ENCODE assay signal across 17 cellular contexts in the genomic region with DNA sequence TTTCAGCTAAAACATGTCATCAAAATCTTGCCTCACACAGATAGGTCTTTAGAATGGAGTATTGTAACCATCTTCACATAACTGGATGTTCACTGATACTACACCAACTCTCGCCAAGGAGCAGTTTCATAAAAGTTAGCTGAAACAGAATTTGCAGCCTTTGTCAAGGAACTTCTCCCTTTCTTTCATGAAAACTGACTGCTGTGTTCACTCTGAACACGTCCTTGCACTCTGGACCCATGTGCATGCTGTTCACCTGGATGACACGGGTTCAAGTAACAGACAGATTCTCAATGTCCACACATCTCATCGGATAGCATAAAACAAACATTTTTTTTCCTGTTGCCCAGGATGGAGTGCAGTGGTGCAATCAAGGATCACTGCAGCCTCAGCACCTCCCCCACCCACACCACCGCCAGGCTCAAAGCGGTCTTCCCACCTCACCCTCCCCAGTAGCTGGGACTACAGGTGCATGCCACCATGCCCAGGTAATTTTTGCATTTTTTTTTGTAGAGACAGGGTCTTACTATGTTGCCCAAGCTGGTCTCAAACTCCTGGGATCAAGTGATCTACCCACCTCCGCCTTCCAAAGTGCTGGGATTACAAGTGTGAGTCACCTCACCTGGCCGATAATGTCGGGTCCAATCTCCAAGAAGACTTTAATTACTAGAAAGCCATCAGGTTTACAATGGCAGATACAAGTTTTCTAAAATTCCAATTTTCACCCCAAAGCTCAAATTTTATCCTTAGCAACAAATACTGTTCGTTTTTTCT. TPM values are rescaled to one million over a fixed set of nuclear protein-coding genes. Genes with fewer than 3 reads are reported as not detected.
DNase-seq lines count a peak whose midpoint lies in the region; ATAC-seq, FAIRE-seq and TF ChIP-seq lines count a peak whose summit lies in the region.
"Had no signal": no experiment of that assay in that cellular context is flagged by ENCODE, and none has a peak within 500 bp of the region (broad histone marks: within the 10 kb centered on the region; RNA-seq: fewer than 3 reads in every experiment).

No MANE protein-coding gene starts in this region.

- H2AFZ ChIP-seq in hepatocyte: no peak overlapping the region
- H2AFZ ChIP-seq in osteoblast (ENCODE audit: low read length): no peak overlapping the region

- DNase-seq in activated CD8-positive, alpha-beta memory T cell treated with anti-CD3 and anti-CD28 coated beads, Interleukin-2, amount 10 ng/mL, durations not matched to agents 7 days and 5 days: no peak
- DNase-seq in activated CD8-positive, alpha-beta memory T cell treated with anti-CD3 and anti-CD28 coated beads, Interleukin-2, amount 50 U/mL, for 4 hours: no peak
- DNase-seq in activated B cell treated with CpG ODN at 0.5 μM for 24 hours: no peak
- DNase-seq in hepatocyte (ENCODE audit: low spot score): no peak
- peak; percentile 67 for DNase-seq in small intestine
- DNase-seq in osteoblast (ENCODE audit: insufficient read length, low spot score, missing footprints): no peak
- DNase-seq in pons (ENCODE audit: low spot score): no peak
- DNase-seq: DND-41; left cardiac atrium; NCI-H446 treated with DMSO at 0.1 percent for 48 hours; stimulated activated CD4-positive, alpha-beta T cell treated with anti-CD3 and anti-CD28 coated beads, Interleukin-12 subunit alpha, Interleukin-12 subunit beta, amount 100 ng/mL, for 4 hours had no signal

- CTCF ChIA-PET in activated CD8-positive, alpha-beta memory T cell treated with anti-CD3 and anti-CD28 coated beads, Interleukin-2, amount 10 ng/mL, durations not matched to agents 7 days and 5 days (lab: Charles Lee): interaction anchor here (0.7 to 18.3 kb wide), 7 partner anchors 10 to 41 kb away, joined by 3 to 268 read pairs (median 3); a partner anchor contains a TSS
- CTCF ChIA-PET in activated B cell treated with CpG ODN at 0.5 μM for 24 hours (lab: Charles Lee): interaction anchor here (0.6 to 4.7 kb wide), 4 partner anchors 9 to 92 kb away, joined by 3 to 26 read pairs (median 4); no protein-coding TSS in a partner anchor

- no peak overlapping the region for H3K4me3 ChIP-seq in hepatocyte
- no peak overlapping the region for H3K4me3 ChIP-seq in small intestine (ENCODE audit: low read depth in 1 of 2, low read length in 2 of 2)
- H3K4me3 ChIP-seq in osteoblast (ENCODE audit: insufficient read depth, low read length): no peak overlapping the region
- H3K4me3 ChIP-seq: cardiac muscle cell had no signal

- H4K20me1 ChIP-seq in hepatocyte (ENCODE audit: insufficient read depth, poor library complexity, severe bottlenecking) (peaks cover 100% of the 10 kb centered on the region), osteoblast (ENCODE audit: insufficient read depth, low read length) (peaks cover 83% of the 10 kb centered on the region)

- H3K27ac ChIP-seq in hepatocyte (no peak overlapping the region), small intestine (ENCODE audit: low read depth in 1 of 2, low read length in 1 of 2) (no peak overlapping the region), osteoblast (ENCODE audit: low read depth, low read length) (no peak overlapping the region)
- H3K27ac ChIP-seq: cardiac muscle cell had no signal

- H3K4me2 ChIP-seq in hepatocyte (peak overlapping the region; percentile 42), osteoblast (ENCODE audit: insufficient read depth, low read length) (no peak overlapping the region)

- H3K79me2 ChIP-seq in hepatocyte (peaks cover 100% of the 10 kb centered on the region), osteoblast (ENCODE audit: insufficient read depth, low read length) (peaks cover 100% of the 10 kb centered on the region)

- no peaks in the 10 kb centered on the region for H3K27me3 ChIP-seq in hepatocyte
- no peaks in the 10 kb centered on the region for H3K27me3 ChIP-seq in small intestine (ENCODE audit: control insufficient read depth in 2 of 2, insufficient read depth in 2 of 2, low read length in 2 of 2)
- no peaks in the 10 kb centered on the region for H3K27me3 ChIP-seq in osteoblast (ENCODE audit: insufficient read depth, low read length)
- H3K27me3 ChIP-seq: cardiac muscle cell had no signal

- H3K36me3 ChIP-seq in hepatocyte (replicated peaks; ENCODE audit: insufficient read depth, low read depth) (no peaks in the 10 kb centered on the region), small intestine (ENCODE audit: control insufficient read depth in 2 of 2, insufficient read depth in 2 of 2, low read length in 2 of 2) (peaks cover 5 to 8% of the 10 kb centered on the region in 2 donors), osteoblast (ENCODE audit: insufficient read depth, low read length) (peaks cover 13% of the 10 kb centered on the region)

- peaks cover 22% of the 10 kb centered on the region for H3K36me3 Mint-ChIP-seq in activated CD8-positive, alpha-beta memory T cell treated with anti-CD3 and anti-CD28 coated beads, Interleukin-2, amount 10 ng/mL, durations not matched to agents 7 days and 5 days
- peaks cover 31% of the 10 kb centered on the region for H3K36me3 Mint-ChIP-seq in activated B cell treated with CpG ODN at 0.5 μM for 24 hours (ENCODE audit: low read depth)

- POLR2A ChIA-PET in activated B cell treated with CpG ODN at 0.5 μM for 24 hours (lab: Charles Lee): interaction anchor here (0.6 to 1.3 kb wide), 3 partner anchors 12 to 21 kb away, joined by 3 read pairs; no protein-coding TSS in a partner anchor

- H3K4me1 ChIP-seq in hepatocyte (ENCODE audit: insufficient read depth) (peaks cover 42% of the 10 kb centered on the region), small intestine (ENCODE audit: control insufficient read depth in 2 of 2, insufficient read depth in 1 of 2, low read depth in 1 of 2, low read length in 1 of 2) (peaks cover 15 to 19% of the 10 kb centered on the region in 2 donors), osteoblast (ENCODE audit: insufficient read depth, low read length) (peaks cover 13% of the 10 kb centered on the region)

- peak overlapping the region; percentile 93 for H3K27ac Mint-ChIP-seq in activated CD8-positive, alpha-beta memory T cell treated with anti-CD3 and anti-CD28 coated beads, Interleukin-2, amount 10 ng/mL, durations not matched to agents 7 days and 5 days
- H3K27ac Mint-ChIP-seq in activated B cell treated with CpG ODN at 0.5 μM for 24 hours: peak overlapping the region; percentile 19

- 75% methylated on average over 10 of the region's 10 CpGs for WGBS in hepatocyte (ENCODE audit: low lambda C conversion rate, missing lambda C conversion rate)
- 36 to 62% (median 53%) methylated on average over 10 of the region's 10 CpGs for WGBS in small intestine, 3 donors

- no peaks in the 10 kb centered on the region for H3K9me3 Mint-ChIP-seq in activated CD8-positive, alpha-beta memory T cell treated with anti-CD3 and anti-CD28 coated beads, Interleukin-2, amount 10 ng/mL, durations not matched to agents 7 days and 5 days (ENCODE audit: low read depth)
- no peaks in the 10 kb centered on the region for H3K9me3 Mint-ChIP-seq in activated B cell treated with CpG ODN at 0.5 μM for 24 hours

- intact Hi-C loops in activated B cell treated with CpG ODN at 0.5 μM for 24 hours (cut with micrococcal nuclease): no loop called here

- no peak for TF ChIP-seq CTCF in activated B cell treated with CpG ODN at 0.5 μM for 24 hours (IDR thresholded peaks at IDR 0.05)
- TF ChIP-seq CTCF in hepatocyte (IDR thresholded peaks at IDR 0.05; ENCODE audit: poor library complexity): no peak
- no peak for TF ChIP-seq CTCF in osteoblast (IDR thresholded peaks at IDR 0.05; ENCODE audit: extremely low read depth, low read depth, low read length)

- H3K9me3 ChIP-seq in hepatocyte (ENCODE audit: low read depth) (no peaks in the 10 kb centered on the region), small intestine (ENCODE audit: control insufficient read depth, low read depth) (no peaks in the 10 kb centered on the region), osteoblast (ENCODE audit: low read depth, low read length) (no peaks in the 10 kb centered on the region)

- no peaks in the 10 kb centered on the region for H3K9me2 ChIP-seq in hepatocyte (replicated peaks; ENCODE audit: insufficient read depth)

- H3K4me1 Mint-ChIP-seq in activated CD8-positive, alpha-beta memory T cell treated with anti-CD3 and anti-CD28 coated beads, Interleukin-2, amount 10 ng/mL, durations not matched to agents 7 days and 5 days: peaks cover 70% of the 10 kb centered on the region
- peaks cover 74% of the 10 kb centered on the region for H3K4me1 Mint-ChIP-seq in activated B cell treated with CpG ODN at 0.5 μM for 24 hours

- H3K27me3 Mint-ChIP-seq in activated CD8-positive, alpha-beta memory T cell treated with anti-CD3 and anti-CD28 coated beads, Interleukin-2, amount 10 ng/mL, durations not matched to agents 7 days and 5 days: no peaks in the 10 kb centered on the region
- no peaks in the 10 kb centered on the region for H3K27me3 Mint-ChIP-seq in activated B cell treated with CpG ODN at 0.5 μM for 24 hours

- no peak for ATAC-seq in activated CD8-positive, alpha-beta memory T cell treated with anti-CD3 and anti-CD28 coated beads, Interleukin-2, amount 10 ng/mL, durations not matched to agents 7 days and 5 days
- ATAC-seq in activated B cell treated with CpG ODN at 0.5 μM for 24 hours (ENCODE audit: low read depth) (no peak), GM19351 (IDR thresholded peaks at IDR 0.05; ENCODE audit: unreplicated experiment) (no peak)
- ATAC-seq: left cardiac atrium had no signal

- FAIRE-seq in small intestine (lab: Jason Lieb, UNC): no peak
- FAIRE-seq: H54, RCC 7860, TTC549 had no signal

- no peak overlapping the region for H3K4me3 Mint-ChIP-seq in activated CD8-positive, alpha-beta memory T cell treated with anti-CD3 and anti-CD28 coated beads, Interleukin-2, amount 10 ng/mL, durations not matched to agents 7 days and 5 days
- no peak overlapping the region for H3K4me3 Mint-ChIP-seq in activated B cell treated with CpG ODN at 0.5 μM for 24 hours

RNA-seq across cellular contexts. Expression of a gene that starts 9.4 kb away (rescaled TPM):
- total RNA-seq in activated CD8-positive, alpha-beta memory T cell treated with anti-CD3 and anti-CD28 coated beads, Interleukin-2, amount 10 ng/mL, durations not matched to agents 7 days and 5 days: 10 to 100 TPM; 64.6 to 87.0 TPM
- total RNA-seq in activated B cell treated with CpG ODN at 0.5 μM for 24 hours: 79.2 and 89.1 TPM in 2 replicates
- total RNA-seq in hepatocyte: 31.5 and 31.6 TPM in 2 replicates
- 23.7 and 26.5 TPM in 2 replicates for polyA plus RNA-seq in hepatocyte
- 10 to 100 TPM; 11.6 to 19.2 (median 12.3) TPM for polyA plus RNA-seq in small intestine
- 44.8 and 46.3 TPM in 2 replicates for total RNA-seq in osteoblast

RNA-seq across cellular contexts. Expression of a gene that starts 21.1 kb away (rescaled TPM):
- total RNA-seq in activated CD8-positive, alpha-beta memory T cell treated with anti-CD3 and anti-CD28 coated beads, Interleukin-2, amount 10 ng/mL, durations not matched to agents 7 days and 5 days: 10 to 100 TPM; 29.8 to 36.8 TPM
- total RNA-seq in activated B cell treated with CpG ODN at 0.5 μM for 24 hours: 40.9 and 43.1 TPM in 2 replicates
- 35.4 and 35.5 TPM in 2 replicates for total RNA-seq in hepatocyte
- polyA plus RNA-seq in hepatocyte: 16.5 and 17.9 TPM in 2 replicates
- polyA plus RNA-seq in small intestine: 10 to 100 TPM; 14.3 to 17.6 (median 16.5) TPM
- total RNA-seq in osteoblast: 34.4 and 37.1 TPM in 2 replicates

RNA-seq across cellular contexts. Expression of a gene that starts 35.6 kb away (rescaled TPM):
- total RNA-seq in activated CD8-positive, alpha-beta memory T cell treated with anti-CD3 and anti-CD28 coated beads, Interleukin-2, amount 10 ng/mL, durations not matched to agents 7 days and 5 days: 10 to 100 TPM; 26.1 to 34.1 TPM
- 45.0 and 47.6 TPM in 2 replicates for total RNA-seq in activated B cell treated with CpG ODN at 0.5 μM for 24 hours
- 17.3 and 26.9 TPM in 2 replicates for total RNA-seq in hepatocyte
- polyA plus RNA-seq in hepatocyte: 83.9 and 113 TPM in 2 replicates
- polyA plus RNA-seq in small intestine: 1 to 10 TPM in 2 of 3 donors, under 1 TPM in 1; 0.22 to 2.0 (median 1.6) TPM
- 5.6 and 6.5 TPM in 2 replicates for total RNA-seq in osteoblast
- total RNA-seq: HT1080 had no signal

RNA-seq across cellular contexts. Expression of a gene that starts 55.3 kb away (rescaled TPM):
- 1 to 10 TPM; 6.6 to 6.7 TPM for total RNA-seq in activated CD8-positive, alpha-beta memory T cell treated with anti-CD3 and anti-CD28 coated beads, Interleukin-2, amount 10 ng/mL, durations not matched to agents 7 days and 5 days
- total RNA-seq in activated B cell treated with CpG ODN at 0.5 μM for 24 hours: 54.5 and 55.6 TPM in 2 replicates
- total RNA-seq in hepatocyte: 9.1 and 9.5 TPM in 2 replicates
- 8.5 and 10.5 TPM in 2 replicates for polyA plus RNA-seq in hepatocyte
- 1 to 10 TPM; 4.5 to 5.7 (median 4.7) TPM for polyA plus RNA-seq in small intestine
- total RNA-seq in osteoblast: 13.0 TPM in 2 replicates
